In the genomic region with DNA sequence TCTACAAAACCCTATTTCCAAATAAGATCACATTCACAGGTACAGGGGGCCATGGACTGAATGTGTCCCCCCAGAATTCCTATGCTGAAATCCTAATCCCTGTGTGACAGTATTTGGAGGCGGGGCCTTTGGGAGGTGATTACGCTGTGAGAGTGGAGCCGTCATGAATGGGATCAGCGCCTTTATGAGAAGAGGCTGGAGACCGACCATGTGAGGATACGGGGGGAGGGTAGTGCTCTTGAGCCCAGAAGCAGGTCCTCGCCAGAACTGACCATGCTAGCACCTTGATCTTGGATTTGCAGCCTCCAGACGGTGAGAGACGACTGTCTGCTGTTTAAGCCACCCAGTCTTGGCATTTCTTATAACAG, we compare ENCODE assay signal across 19 cellular contexts. TPM values are rescaled to one million over a fixed set of nuclear protein-coding genes. Genes with fewer than 3 reads are reported as not detected.
"Had no signal": no experiment of that assay in that cellular context is flagged by ENCODE, and none has a peak within 500 bp of the region (broad histone marks: within the 10 kb centered on the region; RNA-seq: fewer than 3 reads in every experiment).

No MANE protein-coding gene starts in this region.

- H3K36me3 Mint-ChIP-seq: activated naive CD8-positive, alpha-beta T cell treated with anti-CD3 and anti-CD28 coated beads, Interleukin-2, amount 10 ng/mL, durations not matched to agents 7 days and 5 days; brain; naive thymus-derived CD4-positive, alpha-beta T cell; stimulated activated memory B cell treated with anti-CD40 and anti-IgM and Interleukin-4, amounts not matched to agents 10 μg/mL and 1 μg/mL and 100 μg/mL, for 72 hours had no signal

- H3K4me1 ChIP-seq: foreskin keratinocyte, uterus had no signal

- H3K4me1 Mint-ChIP-seq: activated CD4-positive, alpha-beta T cell treated with anti-CD3 and anti-CD28 coated beads, Interleukin-2, amount 10 ng/mL, durations not matched to agents 7 days and 5 days; activated naive CD8-positive, alpha-beta T cell treated with anti-CD3 and anti-CD28 coated beads, Interleukin-2, amount 10 ng/mL, durations not matched to agents 7 days and 5 days; central memory CD8-positive, alpha-beta T cell; stimulated activated memory B cell treated with anti-CD40 and anti-IgM and Interleukin-4, amounts not matched to agents 10 μg/mL and 1 μg/mL and 100 μg/mL, for 72 hours had no signal

- H3K27ac ChIP-seq: foreskin keratinocyte, uterus had no signal

- FAIRE-seq: islet of Langerhans had no signal

- H3K9me3 ChIP-seq: uterus had no signal

- H3K4me3 ChIP-seq: uterus had no signal

- H3K27me3 ChIP-seq: foreskin keratinocyte, uterus had no signal

- H3K4me3 Mint-ChIP-seq: activated CD4-positive, alpha-beta T cell treated with anti-CD3 and anti-CD28 coated beads, Interleukin-2, amount 10 ng/mL, durations not matched to agents 7 days and 5 days; activated naive CD8-positive, alpha-beta T cell treated with anti-CD3 and anti-CD28 coated beads, Interleukin-2, amount 10 ng/mL, durations not matched to agents 7 days and 5 days; brain; central memory CD8-positive, alpha-beta T cell; naive thymus-derived CD4-positive, alpha-beta T cell; stimulated activated memory B cell treated with anti-CD40 and anti-IgM and Interleukin-4, amounts not matched to agents 10 μg/mL and 1 μg/mL and 100 μg/mL, for 72 hours; T-helper 2 cell treated with Interferon-gamma antibody and Interleukin-4, amounts not matched to agents 5 μg/mL and 100 μg/mL, for 36 hours had no signal

- ATAC-seq: left colon; naive thymus-derived CD4-positive, alpha-beta T cell; stimulated activated memory B cell treated with anti-CD40 and anti-IgM and Interleukin-4, amounts not matched to agents 10 μg/mL and 1 μg/mL and 100 μg/mL, for 72 hours had no signal

- DNase-seq: activated CD4-positive, alpha-beta T cell treated with anti-CD3 and anti-CD28 coated beads, Interleukin-2, amount 10 ng/mL, durations not matched to agents 7 days and 5 days; activated CD8-positive, alpha-beta memory T cell treated with anti-CD3 and anti-CD28 coated beads, Interleukin-2, amount 50 U/mL, for 48 hours; activated naive CD4-positive, alpha-beta T cell; activated naive CD8-positive, alpha-beta T cell treated with anti-CD3 and anti-CD28 coated beads, Interleukin-2, amount 10 ng/mL, durations not matched to agents 7 days and 5 days; cortex of kidney; effector CD4-positive, alpha-beta T cell; foreskin keratinocyte; head of caudate nucleus; left colon; mammary epithelial cell; naive thymus-derived CD4-positive, alpha-beta T cell; retina; stimulated activated CD4-positive, alpha-beta T cell treated with anti-CD3 and anti-CD28 coated beads, Interleukin-2, amount 100 ng/mL, for 48 hours; uterus had no signal

- H3K36me3 ChIP-seq: uterus had no signal

- H3K9me3 Mint-ChIP-seq: activated CD4-positive, alpha-beta T cell treated with anti-CD3 and anti-CD28 coated beads, Interleukin-2, amount 10 ng/mL, durations not matched to agents 7 days and 5 days; activated naive CD8-positive, alpha-beta T cell treated with anti-CD3 and anti-CD28 coated beads, Interleukin-2, amount 10 ng/mL, durations not matched to agents 7 days and 5 days; T-helper 2 cell treated with Interferon-gamma antibody and Interleukin-4, amounts not matched to agents 5 μg/mL and 100 μg/mL, for 36 hours had no signal

RNA-seq across cellular contexts. Expression of gene KIF26B, which starts 23.8 kb away (rescaled TPM):
- total RNA-seq: activated CD4-positive, alpha-beta T cell treated with anti-CD3 and anti-CD28 coated beads, Interleukin-2, amount 10 ng/mL, durations not matched to agents 7 days and 5 days had no signal
